ENCODE assay signal across 14 cellular contexts in the genomic region with DNA sequence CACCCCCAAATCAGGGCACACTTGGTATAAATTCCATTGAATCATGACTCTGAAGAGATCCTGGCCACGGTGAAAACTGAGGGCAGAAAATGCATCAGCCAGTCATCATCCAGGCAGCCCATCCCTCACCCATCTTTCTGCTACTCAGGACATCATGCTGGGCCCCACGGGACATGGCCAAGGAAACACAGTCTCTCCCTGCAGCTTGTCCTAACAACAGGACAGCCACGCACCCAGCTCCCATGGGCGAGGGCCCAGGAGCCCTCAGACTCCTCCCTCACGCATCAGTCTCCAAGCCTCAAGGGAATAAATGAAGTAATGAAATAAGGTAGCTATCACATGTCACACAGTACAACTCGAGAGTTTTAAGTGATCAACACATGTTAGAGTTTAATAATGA. TPM values are rescaled to one million over a fixed set of nuclear protein-coding genes. Genes with fewer than 3 reads are reported as not detected.
DNase-seq lines count a peak whose midpoint lies in the region; ATAC-seq and TF ChIP-seq lines count a peak whose summit lies in the region.
"Had no signal": no experiment of that assay in that cellular context is flagged by ENCODE, and none has a peak within 500 bp of the region (broad histone marks: within the 10 kb centered on the region; RNA-seq: fewer than 3 reads in every experiment).

No MANE protein-coding gene starts in this region.

- H3K27ac ChIP-seq in gastroesophageal sphincter: peak overlapping the region in 1 of 4 donors; percentile 42
- H3K27ac ChIP-seq: A549, adrenal gland, SJSA1 had no signal

- no peak for TF ChIP-seq EP300 in gastroesophageal sphincter (IDR thresholded peaks at IDR 0.05)

- DNase-seq in T-helper 1 cell (no peak), natural killer cell (no peak)
- DNase-seq in activated CD4-positive, CD25-positive, alpha-beta regulatory T cell treated with anti-CD3 and anti-CD28 coated beads, Interleukin-2, amount 50 U/mL, for 72 hours: no peak
- no peak for DNase-seq in stimulated activated CD4-positive, alpha-beta T cell treated with anti-CD3 and anti-CD28 coated beads, Interleukin-15, amount 100 ng/mL, for 24 hours
- DNase-seq: DND-41, NCI-H774 had no signal

- H3K4me1 ChIP-seq in gastroesophageal sphincter: peaks cover 0 to 32% (median 14%) of the 10 kb centered on the region in 3 donors
- H3K4me1 ChIP-seq: A549 had no signal

- peaks cover 13% of the 10 kb centered on the region for H3K36me3 Mint-ChIP-seq in T-helper 1 cell treated with Interleukin-12 subunit alpha and Interleukin-12 subunit beta and Interleukin-4 antibody, amounts not matched to agents 30 μg/mL and 1 μg/mL, for 36 hours (ENCODE audit: low read depth)
- H3K36me3 Mint-ChIP-seq in activated T-helper 17 cell treated with anti-CD3 and anti-CD28 coated beads, Interleukin-2, amount 50 U/mL, for 72 hours (ENCODE audit: low read depth): peaks cover 23% of the 10 kb centered on the region
- no peaks in the 10 kb centered on the region for H3K36me3 Mint-ChIP-seq in natural killer cell

- intact Hi-C loops in natural killer cell (cut with micrococcal nuclease): loop anchor here (5.0 kb wide), 1 partner anchor 383 kb away; no protein-coding TSS in a partner anchor

- TF ChIP-seq CTCF in natural killer cell (IDR thresholded peaks at IDR 0.05): no peak
- TF ChIP-seq CTCF in gastroesophageal sphincter (IDR thresholded peaks at IDR 0.05): no peak

- 20 to 80% methylated on average over 1 to 2 of the region's 6 CpGs for WGBS in gastroesophageal sphincter (ENCODE audit: low coverage in 1 of 2), 2 donors

- peak overlapping the region; percentile 22 for H3K27ac Mint-ChIP-seq in T-helper 1 cell treated with Interleukin-12 subunit alpha and Interleukin-12 subunit beta and Interleukin-4 antibody, amounts not matched to agents 30 μg/mL and 1 μg/mL, for 36 hours
- peak overlapping the region; percentile 79 for H3K27ac Mint-ChIP-seq in activated T-helper 17 cell treated with anti-CD3 and anti-CD28 coated beads, Interleukin-2, amount 50 U/mL, for 72 hours
- H3K27ac Mint-ChIP-seq in natural killer cell: peak overlapping the region; percentile 68 to 86

- H3K4me1 Mint-ChIP-seq in T-helper 1 cell treated with Interleukin-12 subunit alpha and Interleukin-12 subunit beta and Interleukin-4 antibody, amounts not matched to agents 30 μg/mL and 1 μg/mL, for 36 hours (ENCODE audit: low read depth): peaks cover 37% of the 10 kb centered on the region
- peaks cover 8% of the 10 kb centered on the region for H3K4me1 Mint-ChIP-seq in activated T-helper 17 cell treated with anti-CD3 and anti-CD28 coated beads, Interleukin-2, amount 50 U/mL, for 72 hours
- H3K4me1 Mint-ChIP-seq in natural killer cell: peaks cover 13% of the 10 kb centered on the region in 2 donors

- no peak overlapping the region for H3K4me3 ChIP-seq in gastroesophageal sphincter
- H3K4me3 ChIP-seq: A549, adrenal gland, SJSA1 had no signal

- no peaks in the 10 kb centered on the region for H3K9me3 ChIP-seq in gastroesophageal sphincter
- H3K9me3 ChIP-seq: A549, adrenal gland, SJSA1 had no signal

- no peaks in the 10 kb centered on the region for H3K9me3 Mint-ChIP-seq in T-helper 1 cell treated with Interleukin-12 subunit alpha and Interleukin-12 subunit beta and Interleukin-4 antibody, amounts not matched to agents 30 μg/mL and 1 μg/mL, for 36 hours
- no peaks in the 10 kb centered on the region for H3K9me3 Mint-ChIP-seq in activated T-helper 17 cell treated with anti-CD3 and anti-CD28 coated beads, Interleukin-2, amount 50 U/mL, for 72 hours
- no peaks in the 10 kb centered on the region for H3K9me3 Mint-ChIP-seq in natural killer cell

- no peaks in the 10 kb centered on the region for H3K27me3 Mint-ChIP-seq in T-helper 1 cell treated with Interleukin-12 subunit alpha and Interleukin-12 subunit beta and Interleukin-4 antibody, amounts not matched to agents 30 μg/mL and 1 μg/mL, for 36 hours (ENCODE audit: low read depth)
- H3K27me3 Mint-ChIP-seq in activated T-helper 17 cell treated with anti-CD3 and anti-CD28 coated beads, Interleukin-2, amount 50 U/mL, for 72 hours: no peaks in the 10 kb centered on the region
- H3K27me3 Mint-ChIP-seq in natural killer cell (ENCODE audit: low read depth in 2 of 2): no peaks in the 10 kb centered on the region

- TF ChIP-seq POLR2A in gastroesophageal sphincter (IDR thresholded peaks at IDR 0.05): no peak

- peak; percentile 14 for ATAC-seq in GM18868 (IDR thresholded peaks at IDR 0.05; ENCODE audit: unreplicated experiment)
- no peak for ATAC-seq in activated T-helper 17 cell treated with anti-CD3 and anti-CD28 coated beads, Interleukin-2, amount 50 U/mL, for 72 hours (replicated peaks)
- no peak for ATAC-seq in natural killer cell
- ATAC-seq in gastroesophageal sphincter: no peak
- ATAC-seq: A549, HCT116 had no signal

- no peaks in the 10 kb centered on the region for H3K36me3 ChIP-seq in gastroesophageal sphincter
- H3K36me3 ChIP-seq: adrenal gland, SJSA1 had no signal

- no peaks in the 10 kb centered on the region for H3K27me3 ChIP-seq in gastroesophageal sphincter
- H3K27me3 ChIP-seq: adrenal gland, SJSA1 had no signal

- no peak overlapping the region for H3K4me3 Mint-ChIP-seq in T-helper 1 cell treated with Interleukin-12 subunit alpha and Interleukin-12 subunit beta and Interleukin-4 antibody, amounts not matched to agents 30 μg/mL and 1 μg/mL, for 36 hours
- peak overlapping the region; percentile 79 for H3K4me3 Mint-ChIP-seq in activated T-helper 17 cell treated with anti-CD3 and anti-CD28 coated beads, Interleukin-2, amount 50 U/mL, for 72 hours
- no peak overlapping the region for H3K4me3 Mint-ChIP-seq in natural killer cell

RNA-seq across cellular contexts. Expression of gene ELK4, which starts 37.8 kb away (rescaled TPM):
- total RNA-seq in activated T-helper 17 cell treated with anti-CD3 and anti-CD28 coated beads, Interleukin-2, amount 50 U/mL, for 72 hours: 10 to 100 TPM; 72.9 to 76.4 TPM
- total RNA-seq in natural killer cell: 100 to 1,000 TPM; 107 to 155 (median 139) TPM
- 10 to 100 TPM; 23.2 to 24.6 (median 23.6) TPM for total RNA-seq in gastroesophageal sphincter

Comparison
In these comparisons a context has a peak if more than half of its experiments do, and no peak if none do; other contexts are left out.
1. H3K27ac Mint-ChIP-seq: peak in every context shown above with its lines; median percentile 79 in activated T-helper 17 cell treated with anti-CD3 and anti-CD28 coated beads, Interleukin-2, amount 50 U/mL, for 72 hours; 77 in natural killer cell; 22 in T-helper 1 cell treated with Interleukin-12 subunit alpha and Interleukin-12 subunit beta and Interleukin-4 antibody, amounts not matched to agents 30 μg/mL and 1 μg/mL, for 36 hours.